Comparison of ENCODE assay signal across 12 cellular contexts in the genomic region with DNA sequence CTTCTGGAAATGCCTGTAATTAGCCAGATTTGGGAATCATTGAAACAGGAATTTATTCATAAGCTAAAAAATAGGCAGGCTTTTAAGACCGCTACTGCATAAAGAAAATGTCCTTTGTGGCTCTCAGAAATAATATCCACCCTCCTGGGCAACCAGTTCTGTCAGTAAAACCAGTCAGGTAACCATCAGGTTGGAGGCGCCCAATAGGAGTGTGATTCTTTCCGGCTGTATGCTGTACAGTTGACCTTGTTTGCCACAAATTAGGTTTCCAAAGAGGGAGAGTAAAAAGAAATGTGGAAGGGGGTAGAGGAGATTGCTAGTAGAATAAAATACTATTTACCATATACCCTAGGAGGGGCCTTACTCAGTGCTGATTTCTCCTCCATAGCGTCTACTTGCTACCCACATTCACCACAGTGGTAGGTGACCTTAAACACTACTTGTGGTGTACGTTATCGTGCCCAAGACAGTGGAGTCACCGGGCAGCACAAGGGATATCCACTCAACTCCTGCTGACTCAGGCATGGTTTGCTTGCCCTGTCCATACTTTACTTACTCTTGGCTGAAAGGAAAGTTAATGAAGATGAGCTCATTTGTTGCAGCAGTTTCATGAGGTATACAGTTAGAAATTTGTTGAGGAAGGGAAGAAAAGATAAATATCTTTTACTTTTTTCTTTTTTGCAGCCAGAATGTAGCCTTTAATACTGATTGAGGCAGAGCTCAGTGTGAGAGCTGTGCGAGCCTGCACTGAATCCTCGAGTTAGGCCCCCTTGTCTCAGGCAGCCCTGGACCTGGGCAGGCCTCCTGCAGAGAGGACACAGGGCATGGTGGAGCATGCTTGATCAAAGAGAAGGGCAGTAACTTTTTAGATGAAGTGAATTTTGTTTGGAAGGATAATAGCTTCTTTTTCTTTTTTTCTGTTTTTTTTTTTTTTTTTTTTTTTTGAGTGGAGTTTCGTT.
A peak's percentile ranks its signal among the peaks of the same experiment; 100 is the strongest.
DNase-seq lines count a peak whose midpoint lies in the region; ATAC-seq, FAIRE-seq and TF ChIP-seq lines count a peak whose summit lies in the region.
"Had no signal": no experiment of that assay in that cellular context is flagged by ENCODE, and none has a peak within 500 bp of the region (broad histone marks: within the 10 kb centered on the region; RNA-seq: fewer than 3 reads in every experiment).

No MANE protein-coding gene starts in this region.

- intact Hi-C loops in transverse colon (cut with DNase I; ENCODE audit: low total_unique reads), result no loop called here

- FAIRE-seq in H1 (lab: Jason Lieb, UNC), result no peak
- FAIRE-seq: GM18507 had no signal

- H3K18ac ChIP-seq in H1 (ENCODE audit: extremely low read depth, low read length) (no peak overlapping the region), mesendoderm (ENCODE audit: low read length) (no peak overlapping the region)

- no peak overlapping the region for H3K14ac ChIP-seq in H1 (ENCODE audit: insufficient read length)

- H3K9me3 ChIP-seq in BLaER1 treated with 17β-estradiol and CSF1 and Interleukin-3, amounts not matched to agents 10 nM and 100 nM (replicated peaks in 1 of 11), result peaks cover 0 to 20% (median 7%) of the 10 kb centered on the region in 11 experiments; a peak in 9 of 22 replicates
- H3K9me3 ChIP-seq in MG63 (no peaks in the 10 kb centered on the region), H1 (ENCODE audit: insufficient read depth in 2 of 2, low read depth in 1 of 2, low read length in 1 of 2) (no peaks in the 10 kb centered on the region), neural progenitor cell (ENCODE audit: low read depth) (no peaks in the 10 kb centered on the region), transverse colon (no peaks in the 10 kb centered on the region)

- peaks cover 9% of the 10 kb centered on the region for H3K4me1 Mint-ChIP-seq in neural progenitor cell

- peaks cover 2 to 42% of the 10 kb centered on the region in 2 experiments; a peak in 3 of 4 replicates for H3K79me2 ChIP-seq in H1 (ENCODE audit: control insufficient read depth in 1 of 2, insufficient read depth in 2 of 2, low read length in 2 of 2)
- H3K79me2 ChIP-seq in neural progenitor cell (ENCODE audit: low read depth), result peaks cover 59% of the 10 kb centered on the region
- peaks cover 3% of the 10 kb centered on the region for H3K79me2 ChIP-seq in mesendoderm (ENCODE audit: control insufficient read depth, insufficient read depth, low read length)

- ATAC-seq in HG03342 (IDR thresholded peaks at IDR 0.05; ENCODE audit: unreplicated experiment), result no peak
- ATAC-seq: effector memory CD8-positive, alpha-beta T cell had no signal

- H2AK5ac ChIP-seq in H1 (ENCODE audit: low read depth, low read length), result no peak overlapping the region
- H2AK5ac ChIP-seq in mesendoderm (ENCODE audit: low read length), result no peak overlapping the region

- peak overlapping the region in 5 of 11 experiments; percentile 54 to 77 (median 67); a peak in 9 of 22 replicates for H3K27ac ChIP-seq in BLaER1 treated with 17β-estradiol and CSF1 and Interleukin-3, amounts not matched to agents 10 nM and 100 nM
- H3K27ac ChIP-seq in H1 (ENCODE audit: low read depth, low read length) (no peak overlapping the region), neural progenitor cell (no peak overlapping the region), transverse colon (no peak overlapping the region), mesendoderm (ENCODE audit: low read depth, low read length) (no peak overlapping the region)

- H4K91ac ChIP-seq in H1 (replicated peaks; ENCODE audit: insufficient read length, low read length), result no peak overlapping the region

- no peak overlapping the region for H2BK120ac ChIP-seq in H1 (replicated peaks; ENCODE audit: low read depth, low read length)
- no peak overlapping the region for H2BK120ac ChIP-seq in mesendoderm (ENCODE audit: low read depth, low read length)

- H2AFZ ChIP-seq in H1 (ENCODE audit: low read length) (no peak overlapping the region), neural progenitor cell (replicated peaks) (no peak overlapping the region)

- no peak for TF ChIP-seq POLR2A in H1 (IDR thresholded peaks at IDR 0.05; ENCODE audit: control extremely low read depth in 1 of 2, low read depth in 2 of 2, low read length in 2 of 2)
- TF ChIP-seq POLR2A in transverse colon (IDR thresholded peaks at IDR 0.05), result no peak

- H3K27me3 ChIP-seq in BLaER1 treated with 17β-estradiol and CSF1 and Interleukin-3, amounts not matched to agents 10 nM and 100 nM, result no peaks in the 10 kb centered on the region; a peak in 1 of 22 replicates
- no peaks in the 10 kb centered on the region for H3K27me3 ChIP-seq in MG63
- no peaks in the 10 kb centered on the region for H3K27me3 ChIP-seq in H1 (replicated peaks in 1 of 4; ENCODE audit: control insufficient read depth in 3 of 4, extremely low read depth in 1 of 4, insufficient read depth in 3 of 4, low read length in 3 of 4)
- no peaks in the 10 kb centered on the region for H3K27me3 ChIP-seq in neural progenitor cell
- no peaks in the 10 kb centered on the region for H3K27me3 ChIP-seq in transverse colon
- H3K27me3 ChIP-seq in mesendoderm (ENCODE audit: insufficient read depth, low read length, poor library complexity), result no peaks in the 10 kb centered on the region

- H3K9me3 Mint-ChIP-seq in neural progenitor cell, result no peaks in the 10 kb centered on the region
- H3K9me3 Mint-ChIP-seq: effector memory CD8-positive, alpha-beta T cell had no signal

- peaks cover 12 to 87% (median 50%) of the 10 kb centered on the region in 10 experiments for H3K4me1 ChIP-seq in BLaER1 treated with 17β-estradiol and CSF1 and Interleukin-3, amounts not matched to agents 10 nM and 100 nM
- H3K4me1 ChIP-seq in H1 (replicated peaks in 1 of 4; ENCODE audit: control insufficient read depth in 3 of 4, insufficient read depth in 4 of 4, low read length in 3 of 4), result peaks cover 0 to 2% (median 1%) of the 10 kb centered on the region in 4 experiments; a peak in 4 of 7 replicates
- peaks cover 12% of the 10 kb centered on the region for H3K4me1 ChIP-seq in neural progenitor cell
- H3K4me1 ChIP-seq in transverse colon, result peaks cover 0 to 10% (median 0%) of the 10 kb centered on the region in 4 donors
- H3K4me1 ChIP-seq in mesendoderm (ENCODE audit: control insufficient read depth, low read depth, low read length), result no peaks in the 10 kb centered on the region

- no peak overlapping the region for H3K23ac ChIP-seq in H1 (ENCODE audit: insufficient read length)
- no peak overlapping the region for H3K23ac ChIP-seq in mesendoderm (ENCODE audit: low read length)

- H3K9ac ChIP-seq in BLaER1 treated with 17β-estradiol and CSF1 and Interleukin-3, amounts not matched to agents 10 nM and 100 nM, result no peak overlapping the region; a peak in 1 of 22 replicates
- no peak overlapping the region for H3K9ac ChIP-seq in H1 (replicated peaks in 1 of 4; ENCODE audit: extremely low read depth in 1 of 4, low read depth in 3 of 4, low read length in 3 of 4)
- no peak overlapping the region for H3K9ac ChIP-seq in neural progenitor cell
- no peak overlapping the region for H3K9ac ChIP-seq in mesendoderm (ENCODE audit: low read length)

- peaks cover 7% of the 10 kb centered on the region; the same call in 1 of the 2 replicates for H3K79me1 ChIP-seq in H1 (ENCODE audit: low read depth, low read length)
- peaks cover 9% of the 10 kb centered on the region for H3K79me1 ChIP-seq in mesendoderm (ENCODE audit: low read length)

- no peaks in the 10 kb centered on the region for H3K27me3 Mint-ChIP-seq in neural progenitor cell (ENCODE audit: insufficient read depth, low read depth)
- H3K27me3 Mint-ChIP-seq: effector memory CD8-positive, alpha-beta T cell had no signal

- H2BK12ac ChIP-seq in H1 (ENCODE audit: low read depth, low read length), result no peak overlapping the region

- POLR2A ChIA-PET in H1 (lab: Charles Lee; ENCODE audit: partially characterized antibody), result interaction anchor here (0.8 to 1.3 kb wide), 2 partner anchors 13 to 22 kb away, joined by 3 read pairs; no protein-coding TSS in a partner anchor

- peak overlapping the region; percentile 78 for H3K27ac Mint-ChIP-seq in neural progenitor cell

- TF ChIP-seq CTCF in H1 (IDR thresholded peaks at IDR 0.05; ENCODE audit: control extremely low read depth in 1 of 3, insufficient read depth in 1 of 3, low read depth in 1 of 3, low read length in 3 of 3) (no peak), neural progenitor cell (IDR thresholded peaks at IDR 0.05) (no peak), transverse colon (IDR thresholded peaks at IDR 0.05) (no peak)

- in situ Hi-C loops in transverse colon (cut with MboI; ENCODE audit: low pct_ligation_motif_present in 1 of 4, low pct_unique_long_range_greater_than_20kb in 1 of 4, low sequenced_read_pairs in 3 of 4), result no loop called here

- peaks cover 4% of the 10 kb centered on the region for H3K36me3 Mint-ChIP-seq in neural progenitor cell

- TF ChIP-seq EP300 in H1 (IDR thresholded peaks at IDR 0.05; ENCODE audit: borderline replicate concordance in 1 of 2, low read depth in 2 of 2, low read length in 2 of 2), result no peak
- TF ChIP-seq EP300 in transverse colon (IDR thresholded peaks at IDR 0.05; ENCODE audit: low read depth), result no peak

- no peak overlapping the region for H2BK15ac ChIP-seq in H1 (ENCODE audit: low read length)
- no peak overlapping the region for H2BK15ac ChIP-seq in mesendoderm (replicated peaks; ENCODE audit: low read depth)

- no peak overlapping the region for H3K4ac ChIP-seq in H1 (replicated peaks; ENCODE audit: insufficient read length, low read depth, low read length)
- no peak overlapping the region for H3K4ac ChIP-seq in mesendoderm (ENCODE audit: low read depth, low read length)

- H3K56ac ChIP-seq in H1 (replicated peaks; ENCODE audit: insufficient read length, low read depth, low read length) (no peak overlapping the region), mesendoderm (ENCODE audit: low read length) (no peak overlapping the region)

- CTCF ChIA-PET in H1 (lab: Charles Lee; ENCODE audit: partially characterized antibody), result interaction anchor here (1.0 to 1.7 kb wide), 3 partner anchors 9 to 78 kb away, joined by 3 to 4 read pairs (median 4); no protein-coding TSS in a partner anchor

- H4K8ac ChIP-seq in H1 (ENCODE audit: extremely low read depth, insufficient read depth, low read length) (peak overlapping the region; percentile 82; the same call in 1 of the 2 replicates), mesendoderm (ENCODE audit: low read depth, low read length) (no peak overlapping the region)

- H3F3A ChIP-seq in neural progenitor cell (ENCODE audit: low read depth), result no peaks in the 10 kb centered on the region

- H3K23me2 ChIP-seq in H1 (ENCODE audit: low read depth, low read length), result no peaks in the 10 kb centered on the region

- no peak overlapping the region for H2BK20ac ChIP-seq in H1 (ENCODE audit: low read length)

- H4K5ac ChIP-seq in H1 (ENCODE audit: insufficient read length, low read depth, low read length) (no peak overlapping the region), mesendoderm (ENCODE audit: low read length) (no peak overlapping the region)

- H3K4me3 Mint-ChIP-seq in neural progenitor cell, result no peak overlapping the region
- H3K4me3 Mint-ChIP-seq: effector memory CD8-positive, alpha-beta T cell had no signal

- whole genome bisulfite sequencing in H1 (ENCODE audit: extremely low coverage in 1 of 2, insufficient coverage in 1 of 2, insufficient read length in 1 of 2, insufficient replicate concordance in 2 of 2, low coverage in 1 of 2, low lambda C conversion rate in 2 of 2, missing lambda C conversion rate in 1 of 2), 2 experiments, result 93% methylated on average over 5 of the region's 10 CpGs; no CpG with 5 or more reads in 1 of the 2 experiments
- WGBS in transverse colon (ENCODE audit: low coverage in 1 of 2), 2 donors, result 86 to 93% methylated on average over 6 to 10 of the region's 10 CpGs
- no CpG with 5 or more reads among the region's 10 CpGs for WGBS in mesendoderm (ENCODE audit: extremely low coverage, insufficient coverage, low lambda C conversion rate)

- H3K4me2 ChIP-seq in BLaER1 treated with 17β-estradiol and CSF1 and Interleukin-3, amounts not matched to agents 10 nM and 100 nM, result peak overlapping the region in 7 of 11 experiments; percentile 61 to 86 (median 70); a peak in 13 of 22 replicates
- H3K4me2 ChIP-seq in H1 (ENCODE audit: insufficient read depth in 1 of 2, low read depth in 2 of 2, low read length in 2 of 2), result no peak overlapping the region
- no peak overlapping the region for H3K4me2 ChIP-seq in neural progenitor cell
- no peak overlapping the region for H3K4me2 ChIP-seq in mesendoderm (ENCODE audit: low read length)

- no peak overlapping the region for H2BK5ac ChIP-seq in H1 (ENCODE audit: low read depth, low read length)
- no peak overlapping the region for H2BK5ac ChIP-seq in mesendoderm (ENCODE audit: low read length)

- no peak for TF ChIP-seq RAD21 in H1 (IDR thresholded peaks at IDR 0.05 in 1 of 2, conservative IDR thresholded peaks at IDR 0.05 in 1 of 2; ENCODE audit: low read depth in 2 of 2, low read length in 2 of 2)

- H3K36me3 ChIP-seq in BLaER1 treated with 17β-estradiol and CSF1 and Interleukin-3, amounts not matched to agents 10 nM and 100 nM, result peaks cover 21 to 68% (median 36%) of the 10 kb centered on the region in 11 experiments
- no peaks in the 10 kb centered on the region for H3K36me3 ChIP-seq in MG63
- H3K36me3 ChIP-seq in H1 (ENCODE audit: control insufficient read depth in 2 of 4, insufficient read depth in 4 of 4, low read length in 3 of 4), result no peaks in the 10 kb centered on the region; a peak in 1 of 8 replicates
- no peaks in the 10 kb centered on the region for H3K36me3 ChIP-seq in neural progenitor cell
- H3K36me3 ChIP-seq in transverse colon, result peaks cover 0 to 4% (median 0%) of the 10 kb centered on the region in 4 donors
- no peaks in the 10 kb centered on the region for H3K36me3 ChIP-seq in mesendoderm (ENCODE audit: control insufficient read depth, insufficient read depth, low read length)

- DNase-seq in MG63, result peak; percentile 70
- no peak for DNase-seq in H1 (ENCODE audit: low read depth in 1 of 2, low spot score in 2 of 2)
- DNase-seq in neural progenitor cell (ENCODE audit: low spot score), result peak; percentile 17
- no peak for DNase-seq in KG1 (lab: John Stamatoyannopoulos, UW)
- DNase-seq in transverse colon, result no peak
- DNase-seq in mesendoderm, result no peak
- DNase-seq: COR-L47; effector memory CD8-positive, alpha-beta T cell; NCI-H2029 treated with DMSO at 0.1 percent for 48 hours had no signal

- peaks cover 0 to 70% (median 17%) of the 10 kb centered on the region in 11 experiments; a peak in 10 of 22 replicates for H4K20me1 ChIP-seq in BLaER1 treated with 17β-estradiol and CSF1 and Interleukin-3, amounts not matched to agents 10 nM and 100 nM
- H4K20me1 ChIP-seq in H1 (replicated peaks in 1 of 2; ENCODE audit: control insufficient read depth in 1 of 2, insufficient read depth in 2 of 2, low read length in 2 of 2), result peaks cover 0 to 4% of the 10 kb centered on the region in 2 experiments
- peaks cover 4% of the 10 kb centered on the region for H4K20me1 ChIP-seq in neural progenitor cell (ENCODE audit: low read depth)

- H3K4me3 ChIP-seq in BLaER1 treated with 17β-estradiol and CSF1 and Interleukin-3, amounts not matched to agents 10 nM and 100 nM, result no peak overlapping the region
- no peak overlapping the region for H3K4me3 ChIP-seq in MG63
- no peak overlapping the region for H3K4me3 ChIP-seq in H1 (ENCODE audit: extremely low read depth in 1 of 4, insufficient read depth in 2 of 4, low read depth in 3 of 4, low read length in 4 of 4)
- no peak overlapping the region for H3K4me3 ChIP-seq in neural progenitor cell
- no peak overlapping the region for H3K4me3 ChIP-seq in transverse colon
- no peak overlapping the region for H3K4me3 ChIP-seq in mesendoderm (ENCODE audit: low read length)

Comparison
In these comparisons a context has a peak if more than half of its experiments do, and no peak if none do; other contexts are left out.
1. H3K4me2 ChIP-seq: peak in BLaER1 treated with 17β-estradiol and CSF1 and Interleukin-3, amounts not matched to agents 10 nM and 100 nM (7 of 11); none in H1 (0 of 2), neural progenitor cell (single experiment) and mesendoderm (single experiment).
2. DNase-seq: peak in MG63 (single experiment) and neural progenitor cell (single experiment); none in H1 (0 of 2), KG1 (single experiment), transverse colon (single experiment) and mesendoderm (single experiment).